Comparison of ENCODE assay signal across 7 cellular contexts in genomic region chr16:32897782-32898181, GRCh38.
DNase-seq lines count a peak whose midpoint lies in the region; TF ChIP-seq lines count a peak whose summit lies in the region.
"Not testable (repeated sequence)": the region's sequence is repeated elsewhere in the genome, so short reads cannot be mapped to it uniquely, and the experiment has no call there.

No MANE protein-coding gene starts in this region.

- not testable (repeated sequence) for H3K27ac Mint-ChIP-seq in activated CD4-positive, alpha-beta T cell treated with anti-CD3 and anti-CD28 coated beads, Interleukin-2, amount 10 ng/mL, durations not matched to agents 24 days and 14 days; activated naive CD4-positive, alpha-beta T cell treated with anti-CD3 and anti-CD28 coated beads for 36 hours

- not testable (repeated sequence) for H2AFZ ChIP-seq in OCI-LY7 (ENCODE audit: low read length)

- not testable (repeated sequence) for BruUV-seq in OCI-LY7 (replicated peaks; lab: Mats Ljungman, UMichigan)

- not testable (repeated sequence) for H3K4me3 Mint-ChIP-seq in activated CD4-positive, alpha-beta T cell treated with anti-CD3 and anti-CD28 coated beads, Interleukin-2, amount 10 ng/mL, durations not matched to agents 24 days and 14 days; activated naive CD4-positive, alpha-beta T cell treated with anti-CD3 and anti-CD28 coated beads for 36 hours

- peak; percentile 68 for TF ChIP-seq CTCF in DOHH2 (IDR thresholded peaks at IDR 0.05; ENCODE audit: low read depth, low read length, poor library complexity, severe bottlenecking)
- TF ChIP-seq CTCF in OCI-LY7 (conservative IDR thresholded peaks at IDR 0.05; ENCODE audit: low read length), result peak; percentile 68
- TF ChIP-seq CTCF in fibroblast of mammary gland (conservative IDR thresholded peaks at IDR 0.05; ENCODE audit: control insufficient read depth, insufficient read depth, low read depth, low read length), result peak; percentile 5

- CTCF ChIA-PET in OCI-LY7 (lab: Charles Lee; ENCODE audit: unreplicated experiment); activated naive CD4-positive, alpha-beta T cell treated with anti-CD3 and anti-CD28 coated beads for 36 hours (lab: Charles Lee): not testable (repeated sequence)

- H3K36me3 Mint-ChIP-seq in activated CD4-positive, alpha-beta T cell treated with anti-CD3 and anti-CD28 coated beads, Interleukin-2, amount 10 ng/mL, durations not matched to agents 24 days and 14 days (ENCODE audit: low read depth); activated naive CD4-positive, alpha-beta T cell treated with anti-CD3 and anti-CD28 coated beads for 36 hours (ENCODE audit: low read depth): not testable (repeated sequence)

- not testable (repeated sequence) for H3K36me3 ChIP-seq in DOHH2 (ENCODE audit: control insufficient read depth, low read length); OCI-LY7 (ENCODE audit: insufficient read depth, low read length)

- not testable (repeated sequence) for H3K27me3 Mint-ChIP-seq in activated CD4-positive, alpha-beta T cell treated with anti-CD3 and anti-CD28 coated beads, Interleukin-2, amount 10 ng/mL, durations not matched to agents 24 days and 14 days; activated naive CD4-positive, alpha-beta T cell treated with anti-CD3 and anti-CD28 coated beads for 36 hours (ENCODE audit: low read depth)

- not testable (repeated sequence) for H3K9me3 Mint-ChIP-seq in activated CD4-positive, alpha-beta T cell treated with anti-CD3 and anti-CD28 coated beads, Interleukin-2, amount 10 ng/mL, durations not matched to agents 24 days and 14 days; activated naive CD4-positive, alpha-beta T cell treated with anti-CD3 and anti-CD28 coated beads for 36 hours

- not testable (repeated sequence) for H3K27me3 ChIP-seq in DOHH2 (ENCODE audit: control insufficient read depth, low read length)

- not testable (repeated sequence) for H4K20me1 ChIP-seq in DOHH2 (ENCODE audit: control insufficient read depth, insufficient read depth, low read depth, low read length); OCI-LY7 (ENCODE audit: insufficient read depth, low read length)

- H3K4me2 ChIP-seq in DOHH2 (ENCODE audit: low read length); OCI-LY7 (ENCODE audit: low read length): not testable (repeated sequence)

- intact Hi-C loops in OCI-LY7 (cut with micrococcal nuclease; ENCODE audit: unreplicated experiment); activated CD4-positive, alpha-beta T cell treated with anti-CD3 and anti-CD28 coated beads, Interleukin-2, amount 10 ng/mL, durations not matched to agents 24 days and 14 days (cut with micrococcal nuclease); activated naive CD4-positive, alpha-beta T cell treated with anti-CD3 and anti-CD28 coated beads for 36 hours (cut with micrococcal nuclease): not testable (repeated sequence)

- not testable (repeated sequence) for H3K4me1 Mint-ChIP-seq in activated CD4-positive, alpha-beta T cell treated with anti-CD3 and anti-CD28 coated beads, Interleukin-2, amount 10 ng/mL, durations not matched to agents 24 days and 14 days; activated naive CD4-positive, alpha-beta T cell treated with anti-CD3 and anti-CD28 coated beads for 36 hours (ENCODE audit: low read depth)

- POLR2A ChIA-PET in OCI-LY7 (lab: Charles Lee), result not testable (repeated sequence)

- peak; percentile 31 for DNase-seq in HT-29 (ENCODE audit: low spot score)
- peak; percentile 31 for DNase-seq in OCI-LY7 (ENCODE audit: low spot score)
- DNase-seq in activated CD4-positive, alpha-beta T cell treated with anti-CD3 and anti-CD28 coated beads, Interleukin-2, amount 10 ng/mL, durations not matched to agents 24 days and 14 days, result peak; percentile 55
- DNase-seq in activated naive CD4-positive, alpha-beta T cell treated with anti-CD3 and anti-CD28 coated beads for 36 hours, result peak; percentile 15
- not testable (repeated sequence) for DNase-seq in fibroblast of mammary gland (ENCODE audit: low read depth)
- DNase-seq in stimulated activated CD4-positive, alpha-beta T cell treated with anti-CD3 and anti-CD28 coated beads, Interleukin-4, amount 100 ng/mL, for 1 hour, result peak; percentile 37

- not testable (repeated sequence) for H3K9me2 ChIP-seq in DOHH2 (replicated peaks; ENCODE audit: control insufficient read depth, low read length); OCI-LY7 (ENCODE audit: insufficient read depth, low read length)

- H3K4me1 ChIP-seq in DOHH2 (ENCODE audit: control insufficient read depth, low read length); OCI-LY7 (ENCODE audit: insufficient read depth, low read length, poor library complexity, severe bottlenecking): not testable (repeated sequence)

- H3K9me3 ChIP-seq in DOHH2 (ENCODE audit: control insufficient read depth, insufficient read depth, low read length); OCI-LY7 (ENCODE audit: low read length): not testable (repeated sequence)

- not testable (repeated sequence) for H3K79me2 ChIP-seq in DOHH2 (ENCODE audit: control insufficient read depth, low read length); OCI-LY7 (ENCODE audit: insufficient read depth, low read depth, low read length)

- H3F3A ChIP-seq in DOHH2 (ENCODE audit: control insufficient read depth, insufficient read depth), result not testable (repeated sequence)

- not testable (repeated sequence) for H3K4me3 ChIP-seq in DOHH2 (ENCODE audit: low read length); OCI-LY7 (ENCODE audit: low read depth, low read length, poor library complexity, severe bottlenecking); fibroblast of mammary gland (ENCODE audit: control insufficient read depth, low read depth, low read length)

- not testable (repeated sequence) for H3K27ac ChIP-seq in DOHH2 (ENCODE audit: low read depth, low read length); OCI-LY7 (ENCODE audit: low read depth, low read length, poor library complexity, severe bottlenecking)

Comparison
In these comparisons a context has a peak if more than half of its experiments do, and no peak if none do; other contexts are left out.
1. CTCF ChIP-seq: peak in every context shown above with its lines; median percentile 68 in DOHH2; 68 in OCI-LY7; 5 in fibroblast of mammary gland.